1 cellular context compared by ENCODE assay signal in the genomic region with DNA sequence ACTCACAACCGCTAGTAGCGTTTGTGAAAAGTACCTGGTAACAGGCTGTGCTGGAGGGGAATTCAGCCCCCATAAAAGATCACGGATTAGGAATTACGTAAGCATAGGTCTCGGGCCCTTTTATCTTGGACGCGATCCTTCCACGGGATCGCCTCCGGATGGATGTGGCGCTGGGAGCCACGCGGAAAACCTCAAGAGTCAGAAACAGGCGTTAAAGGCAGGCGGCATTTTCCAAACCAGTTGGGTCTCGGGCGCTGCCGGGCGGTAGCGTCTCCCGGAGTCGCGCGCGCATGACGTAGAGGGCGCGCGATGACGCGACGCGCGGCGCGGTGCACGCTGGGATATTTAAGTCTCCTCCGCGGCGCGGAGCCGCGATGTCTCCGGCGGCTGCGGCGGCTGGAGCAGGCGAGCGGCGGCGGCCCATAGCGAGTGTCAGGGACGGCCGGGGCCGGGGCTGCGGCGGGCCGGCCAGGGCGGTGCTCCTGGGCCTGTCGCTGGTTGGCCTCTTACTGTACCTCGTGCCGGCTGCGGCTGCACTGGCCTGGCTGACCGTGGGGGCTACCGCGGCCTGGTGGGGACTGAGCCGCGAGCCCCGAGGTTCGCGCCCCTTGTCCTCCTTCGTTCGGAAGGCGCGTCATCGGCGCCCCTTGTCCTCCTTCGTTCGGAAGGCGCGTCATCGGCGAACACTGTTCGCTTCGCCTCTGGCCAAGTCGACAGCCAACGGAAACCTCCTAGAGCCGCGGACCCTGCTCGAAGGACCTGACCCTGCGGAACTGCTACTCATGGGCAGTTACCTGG.
TF ChIP-seq lines count a peak whose summit lies in the region.

POM121 (plus strand) TSS at position 348 of the 798 bp plus-strand sequence; CDS start at position 375, 27 bp downstream.

TF ChIP-seq in A549, 52 proteins besides CTCF, POLR2A, EP300 and RAD21 (continued from another document):
- TF ChIP-seq HMGXB4 (CRISPR knock-in tag; IDR thresholded peaks at IDR 0.05; ENCODE audit: borderline replicate concordance), result no peak
TF ChIP-seq in A549: peak in this region for 9.
